Comparison of ENCODE assay signal across 12 cellular contexts in genomic region chr15:68492855-68493254, GRCh38.
DNase-seq lines count a peak whose midpoint lies in the region; ATAC-seq and TF ChIP-seq lines count a peak whose summit lies in the region.
"Had no signal": no experiment of that assay in that cellular context is flagged by ENCODE, and none has a peak within 500 bp of the region (broad histone marks: within the 10 kb centered on the region; RNA-seq: fewer than 3 reads in every experiment).

No MANE protein-coding gene starts in this region.

- in situ Hi-C loops in mammary epithelial cell (cut with MboI; ENCODE audit: low sequenced_read_pairs in 2 of 2) = no loop called here

- H3K4me1 Mint-ChIP-seq in HFFc6 (ENCODE audit: low read depth) = peaks cover 16% of the 10 kb centered on the region
- H3K4me1 Mint-ChIP-seq in immature natural killer cell = no peaks in the 10 kb centered on the region
- H3K4me1 Mint-ChIP-seq: stimulated activated naive B cell treated with anti-CD40 and anti-IgM and Interleukin-4, amounts not matched to agents 10 μg/mL and 1 μg/mL and 100 μg/mL, for 72 hours had no signal

- no peaks in the 10 kb centered on the region for H3K9me3 Mint-ChIP-seq in HFFc6
- peaks cover 0 to 2% (median 0%) of the 10 kb centered on the region in 6 donors for H3K9me3 Mint-ChIP-seq in immature natural killer cell
- H3K9me3 Mint-ChIP-seq: CD8-positive, alpha-beta T cell had no signal

- H3K27ac ChIP-seq in mammary epithelial cell (ENCODE audit: insufficient read depth, low read depth, low read length) = no peak overlapping the region
- H3K27ac ChIP-seq in right atrium auricular region = peak overlapping the region; percentile 19 to 33

- intact Hi-C loops in mammary epithelial cell (cut with micrococcal nuclease) = no loop called here

- H3K4me3 ChIP-seq in mammary epithelial cell (replicated peaks in 1 of 3; ENCODE audit: insufficient read depth in 1 of 3, low read depth in 2 of 3, low read length in 3 of 3) = no peak overlapping the region
- H3K4me3 ChIP-seq in right atrium auricular region = no peak overlapping the region

- H3K4me2 ChIP-seq in mammary epithelial cell (ENCODE audit: insufficient read depth, low read depth, low read length) = no peak overlapping the region

- TF ChIP-seq CTCF in HFFc6 (IDR thresholded peaks at IDR 0.05) (no peak), mammary epithelial cell (conservative IDR thresholded peaks at IDR 0.05 in 1 of 2, IDR thresholded peaks at IDR 0.05 in 1 of 2; ENCODE audit: extremely low read depth in 1 of 2, insufficient read depth in 1 of 2, low read depth in 1 of 2, low read length in 2 of 2) (no peak), right atrium auricular region (IDR thresholded peaks at IDR 0.05) (no peak)

- H3K27ac Mint-ChIP-seq in HFFc6 (no peak overlapping the region), immature natural killer cell (no peak overlapping the region)
- H3K27ac Mint-ChIP-seq: activated naive CD8-positive, alpha-beta T cell; CD8-positive, alpha-beta T cell; stimulated activated naive B cell treated with anti-CD40 and anti-IgM and Interleukin-4, amounts not matched to agents 10 μg/mL and 1 μg/mL and 100 μg/mL, for 72 hours had no signal

- H3K9ac ChIP-seq in mammary epithelial cell (ENCODE audit: insufficient read depth, low read length) = no peak overlapping the region

- no TSS peak for BruUV-seq in mammary epithelial cell (replicated peaks; lab: Mats Ljungman, UMichigan)

- dilution Hi-C loops in mammary epithelial cell (cut with HindIII; ENCODE audit: low sequenced_read_pairs) = no loop called here

- peak; percentile 22 for DNase-seq in HFFc6
- DNase-seq in mammary epithelial cell = peak; percentile 12
- DNase-seq in right atrium auricular region (ENCODE audit: low spot score) = no peak
- DNase-seq in ureter (ENCODE audit: low spot score) = peak; percentile 36
- no peak for DNase-seq in immature natural killer cell
- DNase-seq: CD8-positive, alpha-beta T cell; stimulated activated naive B cell treated with anti-CD40 and anti-IgM and Interleukin-4, amounts not matched to agents 10 μg/mL and 1 μg/mL and 100 μg/mL, for 72 hours; T-helper 1 cell had no signal

- 17% methylated on average over 3 of the region's 4 CpGs for WGBS in mammary epithelial cell (ENCODE audit: low coverage, missing lambda C conversion rate)

- H3K27me3 ChIP-seq in mammary epithelial cell (ENCODE audit: insufficient read depth, low read length) = peaks cover 2% of the 10 kb centered on the region
- no peaks in the 10 kb centered on the region for H3K27me3 ChIP-seq in right atrium auricular region

- H2AFZ ChIP-seq in mammary epithelial cell (ENCODE audit: low read depth, low read length) = no peak overlapping the region

- CTCF ChIA-PET in mammary epithelial cell (lab: Charles Lee; ENCODE audit: low non-redundant PET) = no interaction called here

- no peaks in the 10 kb centered on the region for H3K79me2 ChIP-seq in mammary epithelial cell (ENCODE audit: insufficient read depth, low read length)

- no peaks in the 10 kb centered on the region for H4K20me1 ChIP-seq in mammary epithelial cell (ENCODE audit: insufficient read depth, low read length)

- H3K27me3 Mint-ChIP-seq in HFFc6 (ENCODE audit: insufficient read depth) (peaks cover 43% of the 10 kb centered on the region), immature natural killer cell (ENCODE audit: low read depth in 3 of 3) (peaks cover 3 to 7% (median 7%) of the 10 kb centered on the region in 3 donors)

- H3K36me3 ChIP-seq in mammary epithelial cell (ENCODE audit: insufficient read depth, low read length) (no peaks in the 10 kb centered on the region), right atrium auricular region (no peaks in the 10 kb centered on the region)

- H3K4me3 Mint-ChIP-seq in HFFc6 (no peak overlapping the region), immature natural killer cell (no peak overlapping the region)
- H3K4me3 Mint-ChIP-seq: activated naive CD8-positive, alpha-beta T cell; CD8-positive, alpha-beta T cell; stimulated activated naive B cell treated with anti-CD40 and anti-IgM and Interleukin-4, amounts not matched to agents 10 μg/mL and 1 μg/mL and 100 μg/mL, for 72 hours had no signal

- H3K4me1 ChIP-seq in mammary epithelial cell (ENCODE audit: insufficient read depth, low read length) (no peaks in the 10 kb centered on the region), right atrium auricular region (peaks cover 0 to 13% of the 10 kb centered on the region in 2 donors)

- ATAC-seq in HG03432 (IDR thresholded peaks at IDR 0.05; ENCODE audit: unreplicated experiment) = no peak
- ATAC-seq in GM21381 (IDR thresholded peaks at IDR 0.05; ENCODE audit: unreplicated experiment) = no peak
- ATAC-seq: activated CD4-positive, CD25-positive, alpha-beta regulatory T cell treated with anti-CD3 and anti-CD28 coated beads, Interleukin-2, amount 50 U/mL, for 24 hours; CD8-positive, alpha-beta T cell; stimulated activated naive B cell treated with anti-CD40 and anti-IgM and Interleukin-4, amounts not matched to agents 10 μg/mL and 1 μg/mL and 100 μg/mL, for 72 hours had no signal

- H3K36me3 Mint-ChIP-seq in HFFc6 (ENCODE audit: low read depth) (no peaks in the 10 kb centered on the region), immature natural killer cell (no peaks in the 10 kb centered on the region)
- H3K36me3 Mint-ChIP-seq: activated naive CD8-positive, alpha-beta T cell; CD8-positive, alpha-beta T cell; stimulated activated naive B cell treated with anti-CD40 and anti-IgM and Interleukin-4, amounts not matched to agents 10 μg/mL and 1 μg/mL and 100 μg/mL, for 72 hours had no signal

- no peaks in the 10 kb centered on the region for H3K9me3 ChIP-seq in mammary epithelial cell (replicated peaks; ENCODE audit: insufficient read depth, low read length)
- no peaks in the 10 kb centered on the region for H3K9me3 ChIP-seq in right atrium auricular region

Comparison
In these comparisons a context has a peak if more than half of its experiments do, and no peak if none do; other contexts are left out.
1. DNase-seq: peak in HFFc6 (single experiment), mammary epithelial cell (single experiment) and ureter (single experiment); none in right atrium auricular region (single experiment) and immature natural killer cell (0 of 3).